In genomic region chr16:66970775-66971725, GRCh38 we compare ENCODE assay signal across 13 cellular contexts. TPM values are rescaled to one million over a fixed set of nuclear protein-coding genes. Genes with fewer than 3 reads are reported as not detected.
DNase-seq lines count a peak whose midpoint lies in the region; ATAC-seq and TF ChIP-seq lines count a peak whose summit lies in the region.
"Had no signal": no experiment of that assay in that cellular context is flagged by ENCODE, and none has a peak within 500 bp of the region (broad histone marks: within the 10 kb centered on the region; RNA-seq: fewer than 3 reads in every experiment).

No MANE protein-coding gene starts in this region.

- TF ChIP-seq CTCF in PC-3 (conservative IDR thresholded peaks at IDR 0.05; ENCODE audit: low read depth, low read length): no peak
- no peak for TF ChIP-seq CTCF in foreskin keratinocyte (conservative IDR thresholded peaks at IDR 0.05)

- H3K27ac ChIP-seq in PC-3 (ENCODE audit: low read length) (no peak overlapping the region), foreskin keratinocyte (no peak overlapping the region)

- no peaks in the 10 kb centered on the region for H3K79me2 ChIP-seq in PC-3 (ENCODE audit: low read length)

- no peaks in the 10 kb centered on the region for H3F3A ChIP-seq in PC-3 (ENCODE audit: low read length, unreplicated experiment)

- H3K9me2 ChIP-seq in PC-3 (replicated peaks; ENCODE audit: low read length): no peaks in the 10 kb centered on the region

- H3K27me3 ChIP-seq in PC-3 (ENCODE audit: low read length) (no peaks in the 10 kb centered on the region), foreskin keratinocyte (no peaks in the 10 kb centered on the region)

- POLR2A ChIA-PET in PC-3 (lab: Charles Lee; ENCODE audit: unreplicated experiment): interaction anchor here (0.5 kb wide), 1 partner anchor 19 kb away, joined by 11 read pairs; no protein-coding TSS in a partner anchor

- no peak overlapping the region for H3K4me3 ChIP-seq in PC-3 (ENCODE audit: low read length)

- no peaks in the 10 kb centered on the region for H3K9me3 ChIP-seq in PC-3 (ENCODE audit: low read length)

- H3K4me2 ChIP-seq in PC-3 (ENCODE audit: low read length): no peak overlapping the region

- CTCF ChIA-PET in PC-3 (lab: Charles Lee): no interaction called here

- no peak overlapping the region for H3K9ac ChIP-seq in PC-3 (ENCODE audit: low read length)

- intact Hi-C loops in PC-3 (cut with micrococcal nuclease): no loop called here

- DNase-seq in ELR (ENCODE audit: low read depth): peak; percentile 91
- peak; percentile 25 for DNase-seq in PC-3
- peak; percentile 49 to 83 for DNase-seq in foreskin keratinocyte
- no peak for DNase-seq in NCI-H2081 treated with DMSO at 0.1 percent for 48 hours (lab: John Stamatoyannopoulos, UW)
- no peak for DNase-seq in C1 segment of cervical spinal cord (lab: John Stamatoyannopoulos, UW)
- no peak for DNase-seq in dedifferentiated amniotic fluid mesenchymal stem cell (ENCODE audit: extremely low spot score)
- DNase-seq: activated CD4-positive, alpha-beta T cell treated with anti-CD3 and anti-CD28 coated beads, Interleukin-2, amount 10 ng/mL, durations not matched to agents 7 days and 5 days; activated naive CD4-positive, alpha-beta T cell treated with anti-CD3 and anti-CD28 coated beads, Interleukin-2, amount 10 ng/mL, durations not matched to agents 7 days and 5 days; CD8-positive, alpha-beta memory T cell; GOT3; KBM-7; NCI-H187 treated with DMSO at 0.1 percent for 48 hours had no signal

- H3K4me1 ChIP-seq in PC-3 (ENCODE audit: insufficient read depth, low read length): no peaks in the 10 kb centered on the region
- peaks cover 8% of the 10 kb centered on the region for H3K4me1 ChIP-seq in foreskin keratinocyte

- no peaks in the 10 kb centered on the region for H3K36me3 ChIP-seq in PC-3 (ENCODE audit: low read depth, low read length)

- H4K20me1 ChIP-seq in PC-3 (ENCODE audit: low read length): no peaks in the 10 kb centered on the region

- no peak overlapping the region for H2AFZ ChIP-seq in PC-3 (ENCODE audit: low read length)

- no peak for ATAC-seq in PC-3
- ATAC-seq in foreskin keratinocyte: peak; percentile 75

- BruUV-seq in PC-3 (replicated peaks; lab: Mats Ljungman, UMichigan): no TSS peak

RNA-seq across cellular contexts. Expression of gene CES3, which starts 10.0 kb away (rescaled TPM):
- 0.26 and 0.58 TPM in 2 replicates for total RNA-seq in PC-3 (2014; rRNA removed)
- total RNA-seq in foreskin keratinocyte: 0.88 and 1.1 TPM in 2 replicates
- polyA plus RNA-seq in foreskin keratinocyte: 0.43 and 0.55 TPM in 2 replicates
- total RNA-seq: dermis microvascular lymphatic vessel endothelial cell had no signal
- polyA plus RNA-seq: CD8-positive, alpha-beta memory T cell had no signal

RNA-seq across cellular contexts. Expression of gene CES4A, which starts 17.3 kb away (rescaled TPM):
- total RNA-seq in PC-3 (2014; rRNA removed) (2.1 and 2.6 TPM in 2 replicates), foreskin keratinocyte (2.8 and 3.4 TPM in 2 replicates)
- polyA plus RNA-seq in foreskin keratinocyte: 2.9 and 4.2 TPM in 2 replicates

RNA-seq across cellular contexts. Expression of gene CES2, which starts 35.7 kb away (rescaled TPM):
- total RNA-seq in PC-3 (2014; rRNA removed) (15.3 and 15.8 TPM in 2 replicates), foreskin keratinocyte (33.5 and 34.0 TPM in 2 replicates)
- 16.9 and 19.0 TPM in 2 replicates for polyA plus RNA-seq in foreskin keratinocyte

RNA-seq across cellular contexts. Expression of gene CIAO2B, which starts 36.8 kb away (rescaled TPM):
- total RNA-seq in PC-3 (2014; rRNA removed) (147 and 172 TPM in 2 replicates), foreskin keratinocyte (118 and 134 TPM in 2 replicates)
- polyA plus RNA-seq in foreskin keratinocyte: 176 and 179 TPM in 2 replicates

RNA-seq across cellular contexts. Expression of gene RRAD, which starts 45.7 kb away (rescaled TPM):
- 1.2 and 2.8 TPM in 2 replicates for total RNA-seq in PC-3 (2014; rRNA removed)
- 1.5 and 2.2 TPM in 2 replicates for total RNA-seq in foreskin keratinocyte
- polyA plus RNA-seq in foreskin keratinocyte: 1.7 and 3.1 TPM in 2 replicates
- polyA plus RNA-seq: CD8-positive, alpha-beta memory T cell had no signal

Comparison
In these comparisons a context has a peak if more than half of its experiments do, and no peak if none do; other contexts are left out.
1. DNase-seq: peak in ELR (single experiment), PC-3 (single experiment) and foreskin keratinocyte (2 of 2); none in NCI-H2081 treated with DMSO at 0.1 percent for 48 hours (single experiment), C1 segment of cervical spinal cord (0 of 14) and dedifferentiated amniotic fluid mesenchymal stem cell (single experiment).